Comparison of ENCODE assay signal across 11 cellular contexts in genomic region chr18:12283256-12283655, GRCh38. TPM values are rescaled to one million over a fixed set of nuclear protein-coding genes. Genes with fewer than 3 reads are reported as not detected.
DNase-seq lines count a peak whose midpoint lies in the region; ATAC-seq and TF ChIP-seq lines count a peak whose summit lies in the region.
"Had no signal": no experiment of that assay in that cellular context is flagged by ENCODE, and none has a peak within 500 bp of the region (broad histone marks: within the 10 kb centered on the region; RNA-seq: fewer than 3 reads in every experiment).

No MANE protein-coding gene starts in this region.

- H3K36me3 ChIP-seq in SJCRH30, result no peaks in the 10 kb centered on the region
- H3K36me3 ChIP-seq: MG63 had no signal

- H3K4me1 ChIP-seq in SJCRH30, result peaks cover 6% of the 10 kb centered on the region; the same call in 1 of the 2 replicates

- no peak for ATAC-seq in HG03095 (IDR thresholded peaks at IDR 0.05; ENCODE audit: unreplicated experiment)
- no peak for ATAC-seq in GM21825 (IDR thresholded peaks at IDR 0.05; ENCODE audit: unreplicated experiment)
- no peak for ATAC-seq in HG03196 (IDR thresholded peaks at IDR 0.05; ENCODE audit: unreplicated experiment)

- H3K27ac ChIP-seq in SJCRH30, result no peak overlapping the region

- no peak overlapping the region for H3K4me3 ChIP-seq in SJCRH30
- H3K4me3 ChIP-seq in fibroblast of mammary gland (ENCODE audit: control insufficient read depth, low read depth, low read length), result no peak overlapping the region
- H3K4me3 ChIP-seq: MG63 had no signal

- in situ Hi-C loops in GM13976 (cut with MboI; ENCODE audit: low sequenced_read_pairs, unreplicated experiment), result no loop called here

- DNase-seq in 8988T (peak; percentile 78), GM13976 (ENCODE audit: low spot score) (no peak), SJCRH30 (peak; percentile 35 to 38), fibroblast of mammary gland (ENCODE audit: low read depth) (peak; percentile 54)
- no peak for DNase-seq in stimulated activated CD8-positive, alpha-beta memory T cell treated with anti-CD3 and anti-CD28 coated beads, Interleukin-4, amount 100 ng/mL, for 48 hours
- DNase-seq: CD4-positive, alpha-beta memory T cell; MG63; SIG-M5 had no signal

- peak; percentile 6 for TF ChIP-seq CTCF in GM13976 (IDR thresholded peaks at IDR 0.05; ENCODE audit: borderline replicate concordance, control extremely low read depth, extremely low read depth, insufficient read depth, missing control alignments)
- peak; percentile 22 for TF ChIP-seq CTCF in fibroblast of mammary gland (conservative IDR thresholded peaks at IDR 0.05; ENCODE audit: control insufficient read depth, insufficient read depth, low read depth, low read length)

- no peaks in the 10 kb centered on the region for H3K9me3 ChIP-seq in SJCRH30 (replicated peaks)
- H3K9me3 ChIP-seq: MG63 had no signal

- no peaks in the 10 kb centered on the region for H3K27me3 ChIP-seq in SJCRH30
- H3K27me3 ChIP-seq: MG63 had no signal

RNA-seq across cellular contexts. Expression of gene TUBB6, which starts 24.8 kb away (rescaled TPM):
- total RNA-seq in SJCRH30 (2014; rRNA removed; shearing (Covaris generic)), result 108 and 127 TPM in 2 replicates

RNA-seq across cellular contexts. Expression of gene CIDEA, which starts 29.1 kb away (rescaled TPM):
- total RNA-seq in SJCRH30 (2014; rRNA removed; shearing (Covaris generic)), result not detected in 2 replicates
- total RNA-seq: CD4-positive, alpha-beta memory T cell had no signal

Comparison
In these comparisons a context has a peak if more than half of its experiments do, and no peak if none do; other contexts are left out.
1. DNase-seq: peak in 8988T (single experiment), SJCRH30 (2 of 2) and fibroblast of mammary gland (single experiment); none in GM13976 (single experiment) and stimulated activated CD8-positive, alpha-beta memory T cell treated with anti-CD3 and anti-CD28 coated beads, Interleukin-4, amount 100 ng/mL, for 48 hours (single experiment).